ENCODE assay signal across 12 cellular contexts in genomic region chr1:235102993-235103411, GRCh38. TPM values are rescaled to one million over a fixed set of nuclear protein-coding genes. Genes with fewer than 3 reads are reported as not detected.
DNase-seq lines count a peak whose midpoint lies in the region; ATAC-seq and TF ChIP-seq lines count a peak whose summit lies in the region.
"Had no signal": no experiment of that assay in that cellular context is flagged by ENCODE, and none has a peak within 500 bp of the region (broad histone marks: within the 10 kb centered on the region; RNA-seq: fewer than 3 reads in every experiment).

No MANE protein-coding gene starts in this region.

- no peaks in the 10 kb centered on the region for H3K4me1 ChIP-seq in HEK293 (ENCODE audit: control insufficient read depth, insufficient read depth, low read length)
- peaks cover 34% of the 10 kb centered on the region for H3K4me1 ChIP-seq in suprapubic skin

- H3K9me3 ChIP-seq in CD4-positive, alpha-beta T cell (ENCODE audit: control insufficient read depth, low read length) = no peaks in the 10 kb centered on the region
- H3K9me3 ChIP-seq in HEK293 (ENCODE audit: control insufficient read depth, insufficient read depth, low read depth, low read length) = no peaks in the 10 kb centered on the region
- H3K9me3 ChIP-seq in suprapubic skin = no peaks in the 10 kb centered on the region
- H3K9me3 ChIP-seq: BLaER1 treated with 17β-estradiol and CSF1 and Interleukin-3, amounts not matched to agents 10 nM and 100 nM had no signal

- no peaks in the 10 kb centered on the region for H3K9me3 Mint-ChIP-seq in CD4-positive, alpha-beta T cell
- no peaks in the 10 kb centered on the region for H3K9me3 Mint-ChIP-seq in T-helper 2 cell treated with Interferon-gamma antibody and Interleukin-4, amounts not matched to agents 5 μg/mL and 100 μg/mL, for 36 hours
- H3K9me3 Mint-ChIP-seq: activated naive CD4-positive, alpha-beta T cell treated with anti-CD3 and anti-CD28 coated beads, Interleukin-2, amount 50 U/mL, for 72 hours; central memory CD8-positive, alpha-beta T cell had no signal

- WGBS in suprapubic skin = 35% methylated on average over 4 of the region's 4 CpGs

- peak overlapping the region; percentile 77 for H3K27ac Mint-ChIP-seq in CD4-positive, alpha-beta T cell
- peak overlapping the region; percentile 23 for H3K27ac Mint-ChIP-seq in T-helper 2 cell treated with Interferon-gamma antibody and Interleukin-4, amounts not matched to agents 5 μg/mL and 100 μg/mL, for 36 hours

- intact Hi-C loops in CD4-positive, alpha-beta T cell (cut with DNase I, micrococcal nuclease) = loop anchor here (1.0 to 10.0 kb wide), 3 partner anchors 9 to 402 kb away; partner anchors contain the start of genes B3GALNT2 (in 1 of the 2) and RBM34 (in 1 of the 2)

- peak overlapping the region; percentile 74 for H3K4me3 Mint-ChIP-seq in CD4-positive, alpha-beta T cell
- H3K4me3 Mint-ChIP-seq in T-helper 2 cell treated with Interferon-gamma antibody and Interleukin-4, amounts not matched to agents 5 μg/mL and 100 μg/mL, for 36 hours = peak overlapping the region; percentile 8
- H3K4me3 Mint-ChIP-seq: central memory CD8-positive, alpha-beta T cell had no signal

- CTCF ChIA-PET in CD4-positive, alpha-beta T cell (lab: Charles Lee) = interaction anchor here (0.7 to 1.0 kb wide), 2 partner anchors 58 to 165 kb away, joined by 3 to 5 read pairs; partner anchors contain the start of gene RBM34
- CTCF ChIA-PET in HEK293 (lab: Yijun Ruan, JAX) = interaction anchor here (0.6 to 2.0 kb wide), 7 partner anchors 87 to 989 kb away, joined by 3 to 9 read pairs (median 3); partner anchors contain the start of gene B3GALNT2

- TF ChIP-seq CTCF in CD4-positive, alpha-beta T cell (IDR thresholded peaks at IDR 0.05) = no peak
- TF ChIP-seq CTCF in HEK293 (tag by site-specific recombination; IDR thresholded peaks at IDR 0.05) (no peak), suprapubic skin (IDR thresholded peaks at IDR 0.05) (no peak)

- H3K4me3 ChIP-seq in HEK293 (ENCODE audit: low read depth, low read length) (no peak overlapping the region), suprapubic skin (no peak overlapping the region)
- H3K4me3 ChIP-seq: BLaER1 treated with 17β-estradiol and CSF1 and Interleukin-3, amounts not matched to agents 10 nM and 100 nM had no signal

- TF ChIP-seq POLR2A in suprapubic skin (IDR thresholded peaks at IDR 0.05) = no peak

- H3K36me3 ChIP-seq in HEK293 (ENCODE audit: control insufficient read depth in 2 of 2, insufficient read depth in 1 of 2, low read length in 2 of 2) (peaks cover 2 to 10% of the 10 kb centered on the region in 2 experiments; a peak in 2 of 3 replicates), suprapubic skin (peaks cover 4% of the 10 kb centered on the region)

- POLR2A ChIA-PET in CD4-positive, alpha-beta T cell (lab: Charles Lee) = interaction anchor here (0.8 to 1.4 kb wide), 9 partner anchors 9 to 624 kb away, joined by 3 to 8 read pairs (median 4); partner anchors contain the start of genes B3GALNT2, RBM34, TARBP1 and TOMM20
- POLR2A ChIA-PET in HEK293 (lab: Yijun Ruan, JAX) = interaction anchor here (0.5 to 0.7 kb wide), 3 partner anchors 52 to 578 kb away, joined by 3 to 4 read pairs (median 3); no protein-coding TSS in a partner anchor

- no peak for TF ChIP-seq EP300 in suprapubic skin (IDR thresholded peaks at IDR 0.05)

- no peaks in the 10 kb centered on the region for H3K27me3 Mint-ChIP-seq in CD4-positive, alpha-beta T cell
- H3K27me3 Mint-ChIP-seq in T-helper 2 cell treated with Interferon-gamma antibody and Interleukin-4, amounts not matched to agents 5 μg/mL and 100 μg/mL, for 36 hours (ENCODE audit: low read depth) = no peaks in the 10 kb centered on the region
- H3K27me3 Mint-ChIP-seq: central memory CD8-positive, alpha-beta T cell had no signal

- peaks cover 38% of the 10 kb centered on the region for H3K4me1 Mint-ChIP-seq in CD4-positive, alpha-beta T cell (ENCODE audit: low read depth)
- H3K4me1 Mint-ChIP-seq in T-helper 2 cell treated with Interferon-gamma antibody and Interleukin-4, amounts not matched to agents 5 μg/mL and 100 μg/mL, for 36 hours (ENCODE audit: low read depth) = peaks cover 28% of the 10 kb centered on the region

- no peak overlapping the region for H3K27ac ChIP-seq in CD4-positive, alpha-beta T cell (ENCODE audit: low read depth, low read length)
- H3K27ac ChIP-seq in HEK293 (ENCODE audit: extremely low read depth, low read depth, low read length) (no peak overlapping the region), suprapubic skin (no peak overlapping the region)
- H3K27ac ChIP-seq: BLaER1 treated with 17β-estradiol and CSF1 and Interleukin-3, amounts not matched to agents 10 nM and 100 nM had no signal

- DNase-seq in CD4-positive, alpha-beta T cell = peak in 1 of 10 experiments; percentile 26
- DNase-seq in T-helper 2 cell treated with Interferon-gamma antibody and Interleukin-4, amounts not matched to agents 5 μg/mL and 100 μg/mL, for 36 hours (ENCODE audit: low spot score) = no peak
- DNase-seq in left lobe of liver (ENCODE audit: low spot score) = peak; percentile 15
- DNase-seq in suprapubic skin (ENCODE audit: low spot score in 2 of 2) = no peak
- no peak for DNase-seq in AG20443 (ENCODE audit: low spot score)
- DNase-seq: NCI-H345, SIG-M5 had no signal

- H3K36me3 Mint-ChIP-seq in CD4-positive, alpha-beta T cell (ENCODE audit: low read depth) = peaks cover 9% of the 10 kb centered on the region
- H3K36me3 Mint-ChIP-seq in T-helper 2 cell treated with Interferon-gamma antibody and Interleukin-4, amounts not matched to agents 5 μg/mL and 100 μg/mL, for 36 hours (ENCODE audit: low read depth) = peaks cover 12% of the 10 kb centered on the region

- peak; percentile 59 for ATAC-seq in CD4-positive, alpha-beta T cell (ENCODE audit: poor library complexity)
- ATAC-seq in left lobe of liver = no peak
- no peak for ATAC-seq in GM19351 (IDR thresholded peaks at IDR 0.05; ENCODE audit: unreplicated experiment)

- H3K27me3 ChIP-seq in CD4-positive, alpha-beta T cell (ENCODE audit: control insufficient read depth, insufficient read depth, low read length) = no peaks in the 10 kb centered on the region
- no peaks in the 10 kb centered on the region for H3K27me3 ChIP-seq in suprapubic skin
- H3K27me3 ChIP-seq: BLaER1 treated with 17β-estradiol and CSF1 and Interleukin-3, amounts not matched to agents 10 nM and 100 nM had no signal

TF ChIP-seq in HEK293, 187 proteins besides CTCF, POLR2A, EP300 and RAD21:
- TF ChIP-seq ZNF362 (tag by site-specific recombination; IDR thresholded peaks at IDR 0.05) (peak; percentile 60; the same call in 1 of the 2 replicates), ZNF155 (tag by site-specific recombination; IDR thresholded peaks at IDR 0.05) (no peak), ZNF610 (tag by site-specific recombination; IDR thresholded peaks at IDR 0.05; ENCODE audit: borderline replicate concordance) (no peak), ZNF488 (tag by site-specific recombination; IDR thresholded peaks at IDR 0.05) (no peak)
- TF ChIP-seq, protein P1, sequence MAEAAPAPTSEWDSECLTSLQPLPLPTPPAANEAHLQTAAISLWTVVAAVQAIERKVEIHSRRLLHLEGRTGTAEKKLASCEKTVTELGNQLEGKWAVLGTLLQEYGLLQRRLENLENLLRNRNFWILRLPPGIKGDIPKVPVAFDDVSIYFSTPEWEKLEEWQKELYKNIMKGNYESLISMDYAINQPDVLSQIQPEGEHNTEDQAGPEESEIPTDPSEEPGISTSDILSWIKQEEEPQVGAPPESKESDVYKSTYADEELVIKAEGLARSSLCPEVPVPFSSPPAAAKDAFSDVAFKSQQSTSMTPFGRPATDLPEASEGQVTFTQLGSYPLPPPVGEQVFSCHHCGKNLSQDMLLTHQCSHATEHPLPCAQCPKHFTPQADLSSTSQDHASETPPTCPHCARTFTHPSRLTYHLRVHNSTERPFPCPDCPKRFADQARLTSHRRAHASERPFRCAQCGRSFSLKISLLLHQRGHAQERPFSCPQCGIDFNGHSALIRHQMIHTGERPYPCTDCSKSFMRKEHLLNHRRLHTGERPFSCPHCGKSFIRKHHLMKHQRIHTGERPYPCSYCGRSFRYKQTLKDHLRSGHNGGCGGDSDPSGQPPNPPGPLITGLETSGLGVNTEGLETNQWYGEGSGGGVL (tag by site-specific recombination; IDR thresholded peaks at IDR 0.05) = no peak

RNA-seq across cellular contexts. Expression of gene TOMM20, which starts 25.6 kb away (rescaled TPM):
- 100 to 1,000 TPM; 129 to 133 TPM for total RNA-seq in CD4-positive, alpha-beta T cell
- total RNA-seq in left lobe of liver (48.7 TPM), suprapubic skin (100 to 1,000 TPM; 101 to 116 (median 111) TPM)

RNA-seq across cellular contexts. Expression of gene RBM34, which starts 58.0 kb away (rescaled TPM):
- 100 to 1,000 TPM; 195 to 218 TPM for total RNA-seq in CD4-positive, alpha-beta T cell
- 26.1 TPM for total RNA-seq in left lobe of liver
- 10 to 100 TPM; 35.2 to 75.9 (median 51.2) TPM for total RNA-seq in suprapubic skin
